In the genomic region with DNA sequence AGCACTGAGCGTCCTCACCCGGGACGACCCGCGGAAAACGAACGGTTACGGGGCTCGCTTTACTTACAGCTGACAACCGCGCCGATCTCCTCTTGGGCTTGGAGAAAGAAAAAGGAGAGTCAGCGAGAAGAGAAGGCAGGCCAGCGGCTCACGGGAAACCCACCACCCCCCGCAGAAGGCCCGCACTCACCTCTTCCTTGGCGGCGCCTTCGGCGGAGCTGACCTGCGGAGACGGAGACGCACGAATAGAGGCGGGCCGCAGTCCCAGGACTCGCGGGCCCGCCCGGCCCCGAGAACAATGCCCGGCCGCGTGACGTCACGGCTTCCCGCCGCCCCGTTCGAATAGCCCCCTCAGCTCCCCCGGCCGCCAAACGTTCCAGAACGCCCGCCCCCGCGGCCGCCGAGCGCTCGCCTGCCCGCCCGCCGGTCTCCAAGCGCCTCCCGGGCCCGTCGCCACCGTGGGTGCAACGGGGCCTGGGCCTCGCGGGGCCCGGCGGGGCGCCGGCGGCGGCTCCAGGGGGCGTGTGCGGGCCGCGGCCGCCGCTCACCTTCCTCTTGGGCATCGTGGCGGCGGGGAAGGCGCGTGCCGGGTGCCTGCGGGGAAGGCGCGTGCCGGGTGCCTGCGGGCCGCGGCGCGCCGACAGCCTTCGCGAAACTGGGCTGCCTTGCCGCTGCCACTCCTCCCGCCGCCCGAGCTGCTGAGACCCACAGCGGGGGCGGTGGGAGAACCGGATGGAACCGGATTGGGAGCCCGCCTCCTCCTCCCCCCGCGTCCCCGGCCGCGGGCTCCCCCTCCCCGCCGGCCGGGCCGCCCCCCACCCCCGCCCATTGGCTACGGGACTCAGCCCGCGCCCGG, we compare ENCODE assay signal across 8 cellular contexts. TPM values are rescaled to one million over a fixed set of nuclear protein-coding genes. Genes with fewer than 3 reads are reported as not detected.
A peak's percentile ranks its signal among the peaks of the same experiment; 100 is the strongest.
DNase-seq lines count a peak whose midpoint lies in the region; ATAC-seq lines count a peak whose summit lies in the region.

A gene with protein sequence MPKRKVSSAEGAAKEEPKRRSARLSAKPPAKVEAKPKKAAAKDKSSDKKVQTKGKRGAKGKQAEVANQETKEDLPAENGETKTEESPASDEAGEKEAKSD (minus strand): TSS at position 734 of the 856 bp plus-strand sequence. CDS start 171 bp downstream, at position 563.

- H3K9me3 ChIP-seq in T-helper 17 cell (ENCODE audit: control insufficient read depth, low read length, poor library complexity, severe bottlenecking) (no peaks in the 10 kb centered on the region), right cardiac atrium (ENCODE audit: control insufficient read depth, low read length) (no peaks in the 10 kb centered on the region), aorta (ENCODE audit: control insufficient read depth, low read length) (no peaks in the 10 kb centered on the region)

- H3K36me3 ChIP-seq in aorta (ENCODE audit: control insufficient read depth in 1 of 2, insufficient read depth in 2 of 2, low read length in 1 of 2) = peaks cover 0 to under 1% of the 10 kb centered on the region in 2 donors

- intact Hi-C loops in right cardiac atrium (cut with DNase I) = loop anchor here in 2 of 4 donors (5.0 kb wide), 1 partner anchor 36 kb away; the partner anchor contains the start of gene BRWD1 (in 2 of the 2)
- intact Hi-C loops in aorta (cut with DNase I) = loop anchor here (2.0 kb wide), 3 partner anchors 32 to 36 kb away; partner anchors contain the start of gene BRWD1 (in 1 of the 2)

- under 1% methylated on average over 106 of the region's 116 CpGs for WGBS in right cardiac atrium
- 0 to 1% methylated on average over 59 to 116 of the region's 116 CpGs for WGBS in aorta, 2 donors

- H3K27me3 ChIP-seq in right cardiac atrium (ENCODE audit: control insufficient read depth, insufficient read depth) (no peaks in the 10 kb centered on the region), aorta (ENCODE audit: control insufficient read depth in 1 of 2, insufficient read depth in 2 of 2, low read length in 1 of 2) (no peaks in the 10 kb centered on the region)

- H3K27me3 Mint-ChIP-seq in T-helper 17 cell = peaks cover 9% of the 10 kb centered on the region

- H3K27ac Mint-ChIP-seq in T-helper 17 cell = peak within 1 kb of the TSS; percentile 93

- DNase-seq in NCI-H187 (lab: John Stamatoyannopoulos, UW) (peak; percentile 90 to 98), T-helper 17 cell (peak; percentile 81 to 88 (median 86)), amygdala (lab: John Stamatoyannopoulos, UW) (peak in 54 of 56 donors; percentile 20 to 93 (median 84)), right cardiac atrium (peak; percentile 85 to 93 (median 93)), renal cortical epithelial cell (ENCODE audit: low read depth) (peak; percentile 47), aorta (peak; percentile 92 to 94)

- H3K27ac ChIP-seq in right cardiac atrium (ENCODE audit: low read length) (peak within 1 kb of the TSS; percentile 85), aorta (ENCODE audit: low read depth in 1 of 2, low read length in 2 of 2) (peak within 1 kb of the TSS; percentile 80 to 88)

- peak; percentile 18 for ATAC-seq in GM18499 (IDR thresholded peaks at IDR 0.05; ENCODE audit: insufficient read depth, unreplicated experiment)
- peak; percentile 49 for ATAC-seq in HG02938 (IDR thresholded peaks at IDR 0.05; ENCODE audit: unreplicated experiment)
- peak; percentile 12 for ATAC-seq in T-helper 17 cell
- ATAC-seq in right cardiac atrium = peak; percentile 68 to 80
- peak; percentile 81 for ATAC-seq in aorta (ENCODE audit: low FRiP score)

- H3K4me1 ChIP-seq in right cardiac atrium (ENCODE audit: control insufficient read depth, insufficient read depth, low read length) (peaks cover 3% of the 10 kb centered on the region), aorta (ENCODE audit: control insufficient read depth in 1 of 2, insufficient read depth in 2 of 2, low read length in 2 of 2) (peaks cover 0 to 4% of the 10 kb centered on the region in 2 donors)

- peak within 1 kb of the TSS; percentile 92 for H3K4me3 Mint-ChIP-seq in T-helper 17 cell

- H3K4me3 ChIP-seq in right cardiac atrium (ENCODE audit: low read length) (peak within 1 kb of the TSS; percentile 89), aorta (ENCODE audit: low read length in 2 of 2) (peak within 1 kb of the TSS; percentile 92 to 99)

- H3K36me3 Mint-ChIP-seq in T-helper 17 cell (ENCODE audit: low read depth) = peaks cover 7% of the 10 kb centered on the region

- peaks cover 26% of the 10 kb centered on the region for H3K4me1 Mint-ChIP-seq in T-helper 17 cell

RNA-seq across cellular contexts. Expression of the gene that starts here (rescaled TPM):
- 100 to 1,000 TPM; 183 to 231 TPM for total RNA-seq in T-helper 17 cell
- total RNA-seq in right cardiac atrium = 10 to 100 TPM; 66.5 to 84.6 (median 80.8) TPM
- polyA plus RNA-seq in right cardiac atrium = 50.7 TPM
- 258 and 396 TPM in 2 replicates for total RNA-seq in renal cortical epithelial cell
- 100 to 1,000 TPM in 1 of 2 donors, 10 to 100 TPM in 1; 77.8 to 111 TPM for total RNA-seq in aorta
- 10 to 100 TPM; 66.6 to 86.0 TPM for polyA plus RNA-seq in aorta

Comparison
In these comparisons a context has a peak if more than half of its experiments do, and no peak if none do; other contexts are left out.
1. Peak in every context shown above with its lines: DNase-seq, ATAC-seq, H3K4me3 ChIP-seq and H3K27ac ChIP-seq.
2. ATAC-seq: peak in every context shown above with its lines; median percentile 81 in aorta; 74 in right cardiac atrium; 49 in HG02938; 18 in GM18499; 12 in T-helper 17 cell.